ENCODE assay signal across 1 cellular context in genomic region chr16:88528902-88529318, GRCh38.
TF ChIP-seq lines count a peak whose summit lies in the region.

No MANE protein-coding gene starts in this region.

TF ChIP-seq in K562, 482 proteins besides CTCF, POLR2A, EP300 and RAD21 (continued from another document):
- no peak for TF ChIP-seq E2F4 (CRISPR knock-in tag; IDR thresholded peaks at IDR 0.05; ENCODE audit: low read depth)
- no peak for TF ChIP-seq ZNF3 (CRISPR knock-in tag; IDR thresholded peaks at IDR 0.05)
- no peak for TF ChIP-seq MTA1 (IDR thresholded peaks at IDR 0.05; ENCODE audit: borderline replicate concordance)
- TF ChIP-seq SREBF2 (CRISPR knock-in tag; IDR thresholded peaks at IDR 0.05), result no peak
- no peak for TF ChIP-seq TOE1 (IDR thresholded peaks at IDR 0.05; ENCODE audit: borderline replicate concordance)
- TF ChIP-seq TOE1 (CRISPR knock-in tag; IDR thresholded peaks at IDR 0.05; ENCODE audit: borderline replicate concordance, low read depth), result no peak
- TF ChIP-seq ZEB2 (IDR thresholded peaks at IDR 0.05), result no peak
- TF ChIP-seq MCM3 (IDR thresholded peaks at IDR 0.05), result no peak
- peak; percentile 6; the same call in 1 of the 2 replicates for TF ChIP-seq POLR2G (IDR thresholded peaks at IDR 0.05; ENCODE audit: low read depth, low read length)
- TF ChIP-seq, protein P1, sequence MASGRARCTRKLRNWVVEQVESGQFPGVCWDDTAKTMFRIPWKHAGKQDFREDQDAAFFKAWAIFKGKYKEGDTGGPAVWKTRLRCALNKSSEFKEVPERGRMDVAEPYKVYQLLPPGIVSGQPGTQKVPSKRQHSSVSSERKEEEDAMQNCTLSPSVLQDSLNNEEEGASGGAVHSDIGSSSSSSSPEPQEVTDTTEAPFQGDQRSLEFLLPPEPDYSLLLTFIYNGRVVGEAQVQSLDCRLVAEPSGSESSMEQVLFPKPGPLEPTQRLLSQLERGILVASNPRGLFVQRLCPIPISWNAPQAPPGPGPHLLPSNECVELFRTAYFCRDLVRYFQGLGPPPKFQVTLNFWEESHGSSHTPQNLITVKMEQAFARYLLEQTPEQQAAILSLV (tag; IDR thresholded peaks at IDR 0.05), result no peak
- TF ChIP-seq, protein P2, sequence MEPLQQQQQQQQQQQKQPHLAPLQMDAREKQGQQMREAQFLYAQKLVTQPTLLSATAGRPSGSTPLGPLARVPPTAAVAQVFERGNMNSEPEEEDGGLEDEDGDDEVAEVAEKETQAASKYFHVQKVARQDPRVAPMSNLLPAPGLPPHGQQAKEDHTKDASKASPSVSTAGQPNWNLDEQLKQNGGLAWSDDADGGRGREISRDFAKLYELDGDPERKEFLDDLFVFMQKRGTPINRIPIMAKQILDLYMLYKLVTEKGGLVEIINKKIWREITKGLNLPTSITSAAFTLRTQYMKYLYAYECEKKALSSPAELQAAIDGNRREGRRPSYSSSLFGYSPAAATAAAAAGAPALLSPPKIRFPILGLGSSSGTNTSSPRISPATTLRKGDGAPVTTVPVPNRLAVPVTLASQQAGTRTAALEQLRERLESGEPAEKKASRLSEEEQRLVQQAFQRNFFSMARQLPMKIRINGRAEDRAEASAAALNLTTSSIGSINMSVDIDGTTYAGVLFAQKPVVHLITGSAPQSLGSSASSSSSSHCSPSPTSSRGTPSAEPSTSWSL (CRISPR knock-in tag; IDR thresholded peaks at IDR 0.05; ENCODE audit: borderline replicate concordance), result no peak
- TF ChIP-seq PTBP1 (IDR thresholded peaks at IDR 0.05; ENCODE audit: low read depth, low read length), result 0 out of 2 replicates have a peak, but pooled peaks have one; percentile 17
- no peak for TF ChIP-seq RBFOX2 (IDR thresholded peaks at IDR 0.05; ENCODE audit: low read depth, low read length)
- TF ChIP-seq ZNF165 (CRISPR knock-in tag; IDR thresholded peaks at IDR 0.05; ENCODE audit: borderline replicate concordance), result no peak
- TF ChIP-seq, protein P3, sequence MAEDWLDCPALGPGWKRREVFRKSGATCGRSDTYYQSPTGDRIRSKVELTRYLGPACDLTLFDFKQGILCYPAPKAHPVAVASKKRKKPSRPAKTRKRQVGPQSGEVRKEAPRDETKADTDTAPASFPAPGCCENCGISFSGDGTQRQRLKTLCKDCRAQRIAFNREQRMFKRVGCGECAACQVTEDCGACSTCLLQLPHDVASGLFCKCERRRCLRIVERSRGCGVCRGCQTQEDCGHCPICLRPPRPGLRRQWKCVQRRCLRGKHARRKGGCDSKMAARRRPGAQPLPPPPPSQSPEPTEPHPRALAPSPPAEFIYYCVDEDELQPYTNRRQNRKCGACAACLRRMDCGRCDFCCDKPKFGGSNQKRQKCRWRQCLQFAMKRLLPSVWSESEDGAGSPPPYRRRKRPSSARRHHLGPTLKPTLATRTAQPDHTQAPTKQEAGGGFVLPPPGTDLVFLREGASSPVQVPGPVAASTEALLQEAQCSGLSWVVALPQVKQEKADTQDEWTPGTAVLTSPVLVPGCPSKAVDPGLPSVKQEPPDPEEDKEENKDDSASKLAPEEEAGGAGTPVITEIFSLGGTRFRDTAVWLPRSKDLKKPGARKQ (CRISPR knock-in tag; IDR thresholded peaks at IDR 0.05), result no peak
- TF ChIP-seq ZNF24 (IDR thresholded peaks at IDR 0.05), result no peak
- TF ChIP-seq GATAD2B (IDR thresholded peaks at IDR 0.05; ENCODE audit: borderline replicate concordance), result no peak
- TF ChIP-seq ZNF512 (tag; IDR thresholded peaks at IDR 0.05), result no peak
